ENCODE assay signal across 10 cellular contexts in the genomic region with DNA sequence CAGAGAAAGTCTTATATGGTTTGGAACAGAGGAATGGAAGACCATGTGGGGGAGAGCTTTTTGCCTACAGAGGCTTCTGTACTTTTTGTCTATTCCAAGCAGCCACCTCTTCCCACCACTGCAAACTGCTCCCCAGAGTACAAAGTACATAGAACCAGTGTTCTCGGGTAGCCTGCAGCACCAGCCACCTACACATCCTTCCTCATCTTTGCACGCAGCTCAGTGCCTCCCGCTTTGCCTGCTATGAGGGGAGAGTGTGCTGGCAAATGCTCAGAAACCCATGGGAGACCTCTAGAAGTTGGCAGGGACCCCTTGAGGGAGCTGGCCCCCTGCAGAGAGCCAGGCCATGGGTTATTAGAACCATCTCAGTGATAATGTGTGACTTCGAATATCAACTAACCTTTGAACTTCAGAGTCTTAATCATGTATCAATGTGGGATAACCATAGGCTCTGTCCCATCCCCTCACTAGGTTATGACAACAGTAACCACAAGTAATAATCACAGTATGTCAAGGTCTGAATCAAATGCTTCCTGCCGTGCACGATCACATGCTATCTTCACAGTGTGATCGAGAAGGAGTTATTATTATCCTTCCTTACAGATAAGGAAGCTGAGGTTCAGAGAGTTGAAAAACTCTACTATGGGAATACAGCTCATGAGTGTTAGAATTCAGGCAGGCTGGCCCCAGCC. TPM values are rescaled to one million over a fixed set of nuclear protein-coding genes. Genes with fewer than 3 reads are reported as not detected.
DNase-seq lines count a peak whose midpoint lies in the region; ATAC-seq, FAIRE-seq and TF ChIP-seq lines count a peak whose summit lies in the region.
"Had no signal": no experiment of that assay in that cellular context is flagged by ENCODE, and none has a peak within 500 bp of the region (broad histone marks: within the 10 kb centered on the region; RNA-seq: fewer than 3 reads in every experiment).

No MANE protein-coding gene starts in this region.

- peaks cover 3% of the 10 kb centered on the region for H3K27me3 Mint-ChIP-seq in activated naive CD8-positive, alpha-beta T cell treated with anti-CD3 and anti-CD28 coated beads, Interleukin-2, amount 50 U/mL, for 24 hours
- no peaks in the 10 kb centered on the region for H3K27me3 Mint-ChIP-seq in mesothelial cell of epicardium (ENCODE audit: low read depth)

- no peak for TF ChIP-seq POLR2A in GM12891 (IDR thresholded peaks at IDR 0.05; ENCODE audit: low read depth, low read length)

- no peaks in the 10 kb centered on the region for H3K36me3 Mint-ChIP-seq in activated naive CD8-positive, alpha-beta T cell treated with anti-CD3 and anti-CD28 coated beads, Interleukin-2, amount 50 U/mL, for 24 hours (ENCODE audit: low read depth)
- no peaks in the 10 kb centered on the region for H3K36me3 Mint-ChIP-seq in mesothelial cell of epicardium
- H3K36me3 Mint-ChIP-seq: immature natural killer cell had no signal

- no peak overlapping the region for H3K4me3 Mint-ChIP-seq in activated naive CD8-positive, alpha-beta T cell treated with anti-CD3 and anti-CD28 coated beads, Interleukin-2, amount 50 U/mL, for 24 hours
- no peak overlapping the region for H3K4me3 Mint-ChIP-seq in mesothelial cell of epicardium
- H3K4me3 Mint-ChIP-seq: immature natural killer cell had no signal

- DNase-seq in CD1c-positive myeloid dendritic cell (ENCODE audit: extremely low spot score) (peak; percentile 73), M059J (ENCODE audit: low read depth) (peak; percentile 47), mesothelial cell of epicardium (ENCODE audit: low spot score in 2 of 2, unreplicated experiment in 2 of 2) (no peak), GM12891 (ENCODE audit: insufficient read length, low spot score) (no peak)
- DNase-seq in activated naive CD8-positive, alpha-beta T cell treated with anti-CD3 and anti-CD28 coated beads, Interleukin-2, amount 50 U/mL, for 24 hours, result no peak
- no peak for DNase-seq in stimulated activated CD8-positive, alpha-beta memory T cell treated with anti-CD3 and anti-CD28 coated beads, Interleukin-4, amount 100 ng/mL, for 48 hours
- DNase-seq: DMS153, immature natural killer cell had no signal

- TF ChIP-seq CTCF in mesothelial cell of epicardium (IDR thresholded peaks at IDR 0.05; ENCODE audit: unreplicated experiment), result no peak

- ATAC-seq in activated naive CD8-positive, alpha-beta T cell treated with anti-CD3 and anti-CD28 coated beads, Interleukin-2, amount 50 U/mL, for 24 hours, result peak; percentile 81
- ATAC-seq in HG03571 (IDR thresholded peaks at IDR 0.05; ENCODE audit: unreplicated experiment), result no peak
- ATAC-seq in HG02852 (IDR thresholded peaks at IDR 0.05; ENCODE audit: unreplicated experiment), result no peak

- peaks cover 21% of the 10 kb centered on the region for H3K4me1 Mint-ChIP-seq in activated naive CD8-positive, alpha-beta T cell treated with anti-CD3 and anti-CD28 coated beads, Interleukin-2, amount 50 U/mL, for 24 hours
- peaks cover 30% of the 10 kb centered on the region for H3K4me1 Mint-ChIP-seq in mesothelial cell of epicardium

- H3K9me3 Mint-ChIP-seq in activated naive CD8-positive, alpha-beta T cell treated with anti-CD3 and anti-CD28 coated beads, Interleukin-2, amount 50 U/mL, for 24 hours, result no peaks in the 10 kb centered on the region
- H3K9me3 Mint-ChIP-seq in mesothelial cell of epicardium, result no peaks in the 10 kb centered on the region
- H3K9me3 Mint-ChIP-seq: immature natural killer cell had no signal

- H3K27ac Mint-ChIP-seq in activated naive CD8-positive, alpha-beta T cell treated with anti-CD3 and anti-CD28 coated beads, Interleukin-2, amount 50 U/mL, for 24 hours, result no peak overlapping the region
- peak overlapping the region; percentile 75 for H3K27ac Mint-ChIP-seq in mesothelial cell of epicardium

- FAIRE-seq in GM12891 (lab: Jason Lieb, UNC), result no peak

TF ChIP-seq in GM12891, 5 proteins besides CTCF, POLR2A, EP300 and RAD21:
- TF ChIP-seq TAF1 (IDR thresholded peaks at IDR 0.05; ENCODE audit: low read depth, low read length) (no peak), PAX5 (IDR thresholded peaks at IDR 0.05; ENCODE audit: insufficient read depth, low read length, severe bottlenecking) (no peak), POU2F2 (IDR thresholded peaks at IDR 0.05; ENCODE audit: low read depth, low read length) (no peak), POLR2AphosphoS5 (IDR thresholded peaks at IDR 0.05; ENCODE audit: low read depth, low read length) (no peak), SPI1 (IDR thresholded peaks at IDR 0.05; ENCODE audit: low read depth, low read length) (no peak)
TF ChIP-seq in GM12891: peak in this region for 0.

RNA-seq across cellular contexts. Expression of a gene that starts 22.8 kb away (rescaled TPM):
- total RNA-seq in M059J (2014; rRNA removed; shearing (Covaris generic)), result 32.6 and 46.7 TPM in 2 replicates
- 89.9 to 96.2 TPM (median 90.7 TPM) in 3 replicates for total RNA-seq in mesothelial cell of epicardium
- 36.4 TPM for polyA plus RNA-seq in GM12891 (2012; ENCODE audit: low read depth, missing spikeins)

Comparison
In these comparisons a context has a peak if more than half of its experiments do, and no peak if none do; other contexts are left out.
1. DNase-seq: peak in CD1c-positive myeloid dendritic cell (single experiment) and M059J (single experiment); none in activated naive CD8-positive, alpha-beta T cell treated with anti-CD3 and anti-CD28 coated beads, Interleukin-2, amount 50 U/mL, for 24 hours (single experiment), mesothelial cell of epicardium (0 of 2), GM12891 (single experiment) and stimulated activated CD8-positive, alpha-beta memory T cell treated with anti-CD3 and anti-CD28 coated beads, Interleukin-4, amount 100 ng/mL, for 48 hours (single experiment).